Comparison of ENCODE assay signal across 8 cellular contexts in genomic region chr15:92811514-92811913, GRCh38.
DNase-seq lines count a peak whose midpoint lies in the region; ATAC-seq and TF ChIP-seq lines count a peak whose summit lies in the region.

No MANE protein-coding gene starts in this region.

- H3K9me3 ChIP-seq in OCI-LY3 (ENCODE audit: insufficient read depth, low read length) (no peaks in the 10 kb centered on the region), esophagus (ENCODE audit: control insufficient read depth in 2 of 2, insufficient read depth in 1 of 2, low read depth in 1 of 2, low read length in 1 of 2) (no peaks in the 10 kb centered on the region)

- ATAC-seq in GM21786 (IDR thresholded peaks at IDR 0.05; ENCODE audit: unreplicated experiment) (no peak), HG03039 (IDR thresholded peaks at IDR 0.05; ENCODE audit: unreplicated experiment) (no peak), HG03097 (IDR thresholded peaks at IDR 0.05; ENCODE audit: low FRiP score, unreplicated experiment) (no peak)

- TF ChIP-seq CTCF in OCI-LY3 (IDR thresholded peaks at IDR 0.05; ENCODE audit: low read depth, low read length), result no peak
- TF ChIP-seq CTCF in retinal pigment epithelial cell (conservative IDR thresholded peaks at IDR 0.05; ENCODE audit: low read depth, low read length), result no peak

- H3K4me3 ChIP-seq in OCI-LY3 (ENCODE audit: low read length) (peak overlapping the region; percentile 79), esophagus (ENCODE audit: low read depth in 1 of 2, low read length in 2 of 2) (no peak overlapping the region), retinal pigment epithelial cell (ENCODE audit: low read length) (peak overlapping the region; percentile 66)

- H3K9ac ChIP-seq in OCI-LY3 (ENCODE audit: low read length), result peak overlapping the region; percentile 96

- DNase-seq in NCI-H2196 (lab: John Stamatoyannopoulos, UW; ENCODE audit: unreplicated experiment) (peak; percentile 12), NCI-H2196 treated with DMSO at 0.1 percent for 48 hours (lab: John Stamatoyannopoulos, UW; ENCODE audit: unreplicated experiment) (no peak), retinal pigment epithelial cell (ENCODE audit: low read depth) (no peak)

- H3K4me1 ChIP-seq in OCI-LY3 (ENCODE audit: low read length), result peaks cover 29% of the 10 kb centered on the region
- H3K4me1 ChIP-seq in esophagus (ENCODE audit: control insufficient read depth in 2 of 2, insufficient read depth in 2 of 2, low read length in 1 of 2), result no peaks in the 10 kb centered on the region

- peak overlapping the region; percentile 49; the same call in 1 of the 2 replicates for H2AFZ ChIP-seq in OCI-LY3 (ENCODE audit: low read depth, low read length)

- H3K27ac ChIP-seq in OCI-LY3 (ENCODE audit: low read length) (no peak overlapping the region), esophagus (ENCODE audit: low read depth in 2 of 2, low read length in 1 of 2) (peak overlapping the region; percentile 57 to 78)

- no peaks in the 10 kb centered on the region for H4K20me1 ChIP-seq in OCI-LY3 (ENCODE audit: insufficient read depth, low read length)

- H3K27me3 ChIP-seq in OCI-LY3 (ENCODE audit: low read depth, low read length) (no peaks in the 10 kb centered on the region), esophagus (ENCODE audit: control insufficient read depth in 1 of 2, insufficient read depth in 2 of 2, low read length in 2 of 2) (no peaks in the 10 kb centered on the region)

- WGBS in esophagus, 2 donors, result 37 to 41% methylated on average over 4 of the region's 4 CpGs

- H3K4me2 ChIP-seq in OCI-LY3 (ENCODE audit: low read length), result peak overlapping the region; percentile 84

- H3K36me3 ChIP-seq in OCI-LY3 (replicated peaks; ENCODE audit: low read depth, low read length) (no peaks in the 10 kb centered on the region), esophagus (ENCODE audit: control insufficient read depth in 2 of 2, insufficient read depth in 2 of 2, low read length in 1 of 2) (no peaks in the 10 kb centered on the region)

- peaks cover 9% of the 10 kb centered on the region for H3K79me2 ChIP-seq in OCI-LY3 (ENCODE audit: low read length)

Comparison
In these comparisons a context has a peak if more than half of its experiments do, and no peak if none do; other contexts are left out.
1. H3K4me3 ChIP-seq: peak in OCI-LY3 (single experiment) and retinal pigment epithelial cell (single experiment); none in esophagus (0 of 2).